ENCODE assay signal across 2 cellular contexts in the genomic region with DNA sequence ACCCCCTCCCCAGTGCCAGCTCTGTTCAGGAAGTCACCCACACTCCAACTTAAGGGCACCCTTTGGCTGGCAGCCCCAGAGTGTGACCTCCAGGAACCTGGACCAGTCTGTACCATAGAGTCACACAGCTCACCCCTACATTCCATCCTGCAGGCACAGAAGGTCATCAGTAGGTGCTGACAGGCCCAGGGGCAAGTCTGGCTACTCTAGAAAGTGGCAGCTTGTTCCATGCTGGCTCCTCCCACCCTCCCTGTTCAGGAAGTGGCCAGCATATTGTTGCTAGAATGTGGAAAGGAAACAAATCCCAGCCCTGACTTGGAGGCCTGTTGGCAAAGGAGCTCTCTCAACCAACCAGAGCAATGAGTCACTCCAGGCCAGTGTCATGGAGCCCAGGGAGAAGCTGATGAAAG.
TF ChIP-seq lines count a peak whose summit lies in the region.

No MANE protein-coding gene starts in this region.

TF ChIP-seq in K562, 482 proteins besides CTCF, POLR2A, EP300 and RAD21 (continues in another document):
- no peak for TF ChIP-seq PHTF2 (CRISPR knock-in tag; IDR thresholded peaks at IDR 0.05)
- TF ChIP-seq, protein P1, sequence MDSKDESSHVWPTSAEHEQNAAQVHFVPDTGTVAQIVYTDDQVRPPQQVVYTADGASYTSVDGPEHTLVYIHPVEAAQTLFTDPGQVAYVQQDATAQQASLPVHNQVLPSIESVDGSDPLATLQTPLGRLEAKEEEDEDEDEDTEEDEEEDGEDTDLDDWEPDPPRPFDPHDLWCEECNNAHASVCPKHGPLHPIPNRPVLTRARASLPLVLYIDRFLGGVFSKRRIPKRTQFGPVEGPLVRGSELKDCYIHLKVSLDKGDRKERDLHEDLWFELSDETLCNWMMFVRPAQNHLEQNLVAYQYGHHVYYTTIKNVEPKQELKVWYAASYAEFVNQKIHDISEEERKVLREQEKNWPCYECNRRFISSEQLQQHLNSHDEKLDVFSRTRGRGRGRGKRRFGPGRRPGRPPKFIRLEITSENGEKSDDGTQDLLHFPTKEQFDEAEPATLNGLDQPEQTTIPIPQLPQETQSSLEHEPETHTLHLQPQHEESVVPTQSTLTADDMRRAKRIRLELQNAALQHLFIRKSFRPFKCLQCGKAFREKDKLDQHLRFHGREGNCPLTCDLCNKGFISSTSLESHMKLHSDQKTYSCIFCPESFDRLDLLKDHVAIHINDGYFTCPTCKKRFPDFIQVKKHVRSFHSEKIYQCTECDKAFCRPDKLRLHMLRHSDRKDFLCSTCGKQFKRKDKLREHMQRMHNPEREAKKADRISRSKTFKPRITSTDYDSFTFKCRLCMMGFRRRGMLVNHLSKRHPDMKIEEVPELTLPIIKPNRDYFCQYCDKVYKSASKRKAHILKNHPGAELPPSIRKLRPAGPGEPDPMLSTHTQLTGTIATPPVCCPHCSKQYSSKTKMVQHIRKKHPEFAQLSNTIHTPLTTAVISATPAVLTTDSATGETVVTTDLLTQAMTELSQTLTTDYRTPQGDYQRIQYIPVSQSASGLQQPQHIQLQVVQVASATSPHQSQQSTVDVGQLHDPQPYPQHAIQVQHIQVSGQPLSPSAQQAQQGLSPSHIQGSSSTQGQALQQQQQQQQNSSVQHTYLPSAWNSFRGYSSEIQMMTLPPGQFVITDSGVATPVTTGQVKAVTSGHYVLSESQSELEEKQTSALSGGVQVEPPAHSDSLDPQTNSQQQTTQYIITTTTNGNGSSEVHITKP (IDR thresholded peaks at IDR 0.05; ENCODE audit: partially characterized antibody): no peak
- TF ChIP-seq JUND (IDR thresholded peaks at IDR 0.05; ENCODE audit: borderline replicate concordance, low read depth, low read length): no peak
- TF ChIP-seq JUND (tag; IDR thresholded peaks at IDR 0.05; ENCODE audit: borderline replicate concordance, low read depth, low read length): 0 out of 3 replicates have a peak, but pooled peaks have one; percentile 25
- TF ChIP-seq MLLT1 (IDR thresholded peaks at IDR 0.05): no peak
- TF ChIP-seq SNRNP70 (optimal IDR thresholded peaks at IDR 0.05; ENCODE audit: low read depth, low read length): no peak
- 0 out of 2 replicates have a peak, but pooled peaks have one; percentile 42 for TF ChIP-seq ATF3 (IDR thresholded peaks at IDR 0.05)
- no peak for TF ChIP-seq ATF3 (CRISPR knock-in tag; conservative IDR thresholded peaks at IDR 0.05)
- peak; percentile 36; the same call in 1 of the 2 replicates for TF ChIP-seq ELF1 (tag; IDR thresholded peaks at IDR 0.05)
- no peak for TF ChIP-seq MYC (IDR thresholded peaks at IDR 0.05; ENCODE audit: low read depth, low read length)
- peak; percentile 34; the same call in 1 of the 2 replicates for TF ChIP-seq MYC (CRISPR knock-in tag; IDR thresholded peaks at IDR 0.05; ENCODE audit: borderline replicate concordance, low read depth)
- TF ChIP-seq, protein P2, sequence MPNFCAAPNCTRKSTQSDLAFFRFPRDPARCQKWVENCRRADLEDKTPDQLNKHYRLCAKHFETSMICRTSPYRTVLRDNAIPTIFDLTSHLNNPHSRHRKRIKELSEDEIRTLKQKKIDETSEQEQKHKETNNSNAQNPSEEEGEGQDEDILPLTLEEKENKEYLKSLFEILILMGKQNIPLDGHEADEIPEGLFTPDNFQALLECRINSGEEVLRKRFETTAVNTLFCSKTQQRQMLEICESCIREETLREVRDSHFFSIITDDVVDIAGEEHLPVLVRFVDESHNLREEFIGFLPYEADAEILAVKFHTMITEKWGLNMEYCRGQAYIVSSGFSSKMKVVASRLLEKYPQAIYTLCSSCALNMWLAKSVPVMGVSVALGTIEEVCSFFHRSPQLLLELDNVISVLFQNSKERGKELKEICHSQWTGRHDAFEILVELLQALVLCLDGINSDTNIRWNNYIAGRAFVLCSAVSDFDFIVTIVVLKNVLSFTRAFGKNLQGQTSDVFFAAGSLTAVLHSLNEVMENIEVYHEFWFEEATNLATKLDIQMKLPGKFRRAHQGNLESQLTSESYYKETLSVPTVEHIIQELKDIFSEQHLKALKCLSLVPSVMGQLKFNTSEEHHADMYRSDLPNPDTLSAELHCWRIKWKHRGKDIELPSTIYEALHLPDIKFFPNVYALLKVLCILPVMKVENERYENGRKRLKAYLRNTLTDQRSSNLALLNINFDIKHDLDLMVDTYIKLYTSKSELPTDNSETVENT (CRISPR knock-in tag; IDR thresholded peaks at IDR 0.05): 0 out of 2 replicates have a peak, but pooled peaks have one; percentile 41

TF ChIP-seq in liver, 16 proteins besides CTCF, POLR2A, EP300 and RAD21:
- TF ChIP-seq HNF4A (conservative IDR thresholded peaks at IDR 0.05) (peak in 1 of 2 donors; percentile 21), YY1 (IDR thresholded peaks at IDR 0.05) (peak; percentile 22)
- TF ChIP-seq, protein P3, sequence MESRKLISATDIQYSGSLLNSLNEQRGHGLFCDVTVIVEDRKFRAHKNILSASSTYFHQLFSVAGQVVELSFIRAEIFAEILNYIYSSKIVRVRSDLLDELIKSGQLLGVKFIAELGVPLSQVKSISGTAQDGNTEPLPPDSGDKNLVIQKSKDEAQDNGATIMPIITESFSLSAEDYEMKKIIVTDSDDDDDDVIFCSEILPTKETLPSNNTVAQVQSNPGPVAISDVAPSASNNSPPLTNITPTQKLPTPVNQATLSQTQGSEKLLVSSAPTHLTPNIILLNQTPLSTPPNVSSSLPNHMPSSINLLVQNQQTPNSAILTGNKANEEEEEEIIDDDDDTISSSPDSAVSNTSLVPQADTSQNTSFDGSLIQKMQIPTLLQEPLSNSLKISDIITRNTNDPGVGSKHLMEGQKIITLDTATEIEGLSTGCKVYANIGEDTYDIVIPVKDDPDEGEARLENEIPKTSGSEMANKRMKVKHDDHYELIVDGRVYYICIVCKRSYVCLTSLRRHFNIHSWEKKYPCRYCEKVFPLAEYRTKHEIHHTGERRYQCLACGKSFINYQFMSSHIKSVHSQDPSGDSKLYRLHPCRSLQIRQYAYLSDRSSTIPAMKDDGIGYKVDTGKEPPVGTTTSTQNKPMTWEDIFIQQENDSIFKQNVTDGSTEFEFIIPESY (IDR thresholded peaks at IDR 0.05): no peak
